Comparison of ENCODE assay signal across 9 cellular contexts in genomic region chr18:21598726-21599584, GRCh38. TPM values are rescaled to one million over a fixed set of nuclear protein-coding genes. Genes with fewer than 3 reads are reported as not detected.
DNase-seq lines count a peak whose midpoint lies in the region; ATAC-seq, FAIRE-seq and TF ChIP-seq lines count a peak whose summit lies in the region.
"Had no signal": no experiment of that assay in that cellular context is flagged by ENCODE, and none has a peak within 500 bp of the region (broad histone marks: within the 10 kb centered on the region; RNA-seq: fewer than 3 reads in every experiment).

No MANE protein-coding gene starts in this region.

- H4K20me1 ChIP-seq in OCI-LY3 (ENCODE audit: insufficient read depth, low read length) (peaks cover 20% of the 10 kb centered on the region), H1 (replicated peaks in 1 of 2; ENCODE audit: control insufficient read depth in 1 of 2, insufficient read depth in 2 of 2, low read length in 2 of 2) (no peaks in the 10 kb centered on the region)

- H4K8ac ChIP-seq in H1 (ENCODE audit: extremely low read depth, insufficient read depth, low read length) = no peak overlapping the region
- H4K8ac ChIP-seq in neuronal stem cell (ENCODE audit: low read depth, low read length) = no peak overlapping the region

- no peak for TF ChIP-seq RAD21 in H1 (IDR thresholded peaks at IDR 0.05 in 1 of 2, conservative IDR thresholded peaks at IDR 0.05 in 1 of 2; ENCODE audit: low read depth in 2 of 2, low read length in 2 of 2)

- ATAC-seq in GM19351 (IDR thresholded peaks at IDR 0.05; ENCODE audit: unreplicated experiment) = no peak

- H3K9me3 ChIP-seq in OCI-LY3 (ENCODE audit: insufficient read depth, low read length) = no peaks in the 10 kb centered on the region
- H3K9me3 ChIP-seq in H1 (ENCODE audit: insufficient read depth in 2 of 2, low read depth in 1 of 2, low read length in 1 of 2) = peaks cover 2% of the 10 kb centered on the region in 2 experiments; a peak in 1 of 4 replicates
- H3K9me3 ChIP-seq in neuronal stem cell (replicated peaks in 1 of 2; ENCODE audit: control insufficient read depth in 2 of 2, insufficient read depth in 1 of 2, low read depth in 1 of 2, low read length in 2 of 2) = peaks cover 1 to 3% of the 10 kb centered on the region in 2 donors

- H3K79me1 ChIP-seq in H1 (ENCODE audit: low read depth, low read length) (no peaks in the 10 kb centered on the region), neuronal stem cell (ENCODE audit: low read depth, low read length) (no peaks in the 10 kb centered on the region)

- H3K4me2 ChIP-seq in OCI-LY3 (ENCODE audit: low read length) (peak overlapping the region; percentile 78), H1 (ENCODE audit: insufficient read depth in 1 of 2, low read depth in 2 of 2, low read length in 2 of 2) (peak overlapping the region; percentile 73 to 79), neuronal stem cell (ENCODE audit: insufficient read depth, low read length, poor library complexity, severe bottlenecking) (peak overlapping the region; percentile 86)

- peaks cover 67% of the 10 kb centered on the region for H3K79me2 ChIP-seq in OCI-LY3 (ENCODE audit: low read length)
- peaks cover 18 to 53% of the 10 kb centered on the region in 2 experiments for H3K79me2 ChIP-seq in H1 (ENCODE audit: control insufficient read depth in 1 of 2, insufficient read depth in 2 of 2, low read length in 2 of 2)

- peak overlapping the region; percentile 40 for H4K5ac ChIP-seq in H1 (ENCODE audit: insufficient read length, low read depth, low read length)

- H3K14ac ChIP-seq in H1 (ENCODE audit: insufficient read length) = no peak overlapping the region
- no peak overlapping the region for H3K14ac ChIP-seq in neuronal stem cell (ENCODE audit: low read length)

- H2BK120ac ChIP-seq in H1 (replicated peaks; ENCODE audit: low read depth, low read length) = no peak overlapping the region
- H2BK120ac ChIP-seq in neuronal stem cell (ENCODE audit: low read depth, low read length) = no peak overlapping the region

- H2AFZ ChIP-seq in OCI-LY3 (ENCODE audit: low read depth, low read length) = 0 out of 2 replicates have a peak overlapping the region, but pooled peaks have one; percentile 14
- no peak overlapping the region for H2AFZ ChIP-seq in H1 (ENCODE audit: low read length)
- H2AFZ ChIP-seq in neuronal stem cell (ENCODE audit: low read length) = peak overlapping the region; percentile 99

- TF ChIP-seq EP300 in H1 (IDR thresholded peaks at IDR 0.05; ENCODE audit: borderline replicate concordance in 1 of 2, low read depth in 2 of 2, low read length in 2 of 2) = no peak

- H3K27me3 ChIP-seq in OCI-LY3 (ENCODE audit: low read depth, low read length) (no peaks in the 10 kb centered on the region), H1 (replicated peaks in 1 of 4; ENCODE audit: control insufficient read depth in 3 of 4, extremely low read depth in 1 of 4, insufficient read depth in 3 of 4, low read length in 3 of 4) (no peaks in the 10 kb centered on the region), neuronal stem cell (ENCODE audit: control insufficient read depth in 3 of 3, insufficient read depth in 3 of 3, low read depth in 1 of 3, low read length in 3 of 3) (no peaks in the 10 kb centered on the region)

- H2BK5ac ChIP-seq in H1 (ENCODE audit: low read depth, low read length) (peak overlapping the region; percentile 75), neuronal stem cell (ENCODE audit: low read length) (no peak overlapping the region)

- FAIRE-seq in H1 (lab: Jason Lieb, UNC) = no peak
- FAIRE-seq: colon had no signal

- H2BK15ac ChIP-seq in H1 (ENCODE audit: low read length) = no peak overlapping the region
- H2BK15ac ChIP-seq in neuronal stem cell (ENCODE audit: low read length) = no peak overlapping the region

- H2BK12ac ChIP-seq in H1 (ENCODE audit: low read depth, low read length) = no peak overlapping the region
- H2BK12ac ChIP-seq in neuronal stem cell (ENCODE audit: low read length) = no peak overlapping the region

- H3K27ac ChIP-seq in OCI-LY3 (ENCODE audit: low read length) (peak overlapping the region; percentile 88), H1 (ENCODE audit: low read depth, low read length) (peak overlapping the region; percentile 96; the same call in 1 of the 2 replicates), neuronal stem cell (replicated peaks; ENCODE audit: low read length) (no peak overlapping the region)

- H3K23ac ChIP-seq in H1 (ENCODE audit: insufficient read length) (no peak overlapping the region), neuronal stem cell (ENCODE audit: low read depth, low read length, poor library complexity) (no peak overlapping the region)

- no peak overlapping the region for H2BK20ac ChIP-seq in H1 (ENCODE audit: low read length)

- DNase-seq in NCI-H748 (lab: John Stamatoyannopoulos, UW; ENCODE audit: unreplicated experiment) = peak; percentile 12
- no peak for DNase-seq in NCI-H748 treated with DMSO at 0.1 percent for 48 hours (lab: John Stamatoyannopoulos, UW)
- no peak for DNase-seq in H1 (ENCODE audit: low read depth in 1 of 2, low spot score in 2 of 2)
- DNase-seq in neuronal stem cell (ENCODE audit: low spot score) = no peak
- no peak for DNase-seq in NCI-H524 treated with DMSO at 0.1 percent for 48 hours (lab: John Stamatoyannopoulos, UW)
- DNase-seq in amniotic stem cell (lab: John Stamatoyannopoulos, UW) = no peak

- peaks cover 13% of the 10 kb centered on the region for H3K36me3 ChIP-seq in OCI-LY3 (replicated peaks; ENCODE audit: low read depth, low read length)
- H3K36me3 ChIP-seq in H1 (ENCODE audit: control insufficient read depth in 2 of 4, insufficient read depth in 4 of 4, low read length in 3 of 4) = peaks cover 0 to 5% (median 0%) of the 10 kb centered on the region in 4 experiments; a peak in 3 of 8 replicates
- peaks cover 0 to 6% of the 10 kb centered on the region in 2 donors for H3K36me3 ChIP-seq in neuronal stem cell (replicated peaks in 1 of 2; ENCODE audit: control insufficient read depth in 2 of 2, insufficient read depth in 2 of 2, low read length in 2 of 2)

- no peak for TF ChIP-seq POLR2A in H1 (IDR thresholded peaks at IDR 0.05; ENCODE audit: control extremely low read depth in 1 of 2, low read depth in 2 of 2, low read length in 2 of 2)

- H3K4ac ChIP-seq in H1 (replicated peaks; ENCODE audit: insufficient read length, low read depth, low read length) = peak overlapping the region; percentile 96
- H3K4ac ChIP-seq in neuronal stem cell (ENCODE audit: low read length) = no peak overlapping the region

- CTCF ChIA-PET in H1 (lab: Charles Lee; ENCODE audit: partially characterized antibody) = interaction anchor here (1.3 to 3.0 kb wide), 4 partner anchors 12 to 43 kb away, joined by 3 to 52 read pairs (median 6); partner anchors contain the start of gene SNRPD1

- H3K18ac ChIP-seq in H1 (ENCODE audit: extremely low read depth, low read length) = no peak overlapping the region; the same call in 1 of the 2 replicates
- H3K18ac ChIP-seq in neuronal stem cell (ENCODE audit: low read length) = no peak overlapping the region

- H3K4me1 ChIP-seq in OCI-LY3 (ENCODE audit: low read length) = peaks cover 30% of the 10 kb centered on the region
- H3K4me1 ChIP-seq in H1 (replicated peaks in 1 of 4; ENCODE audit: control insufficient read depth in 3 of 4, insufficient read depth in 4 of 4, low read length in 3 of 4) = peaks cover 0 to 7% (median 2%) of the 10 kb centered on the region in 4 experiments; a peak in 2 of 7 replicates
- H3K4me1 ChIP-seq in neuronal stem cell (ENCODE audit: control insufficient read depth in 2 of 2, insufficient read depth in 1 of 2, low read depth in 1 of 2, low read length in 2 of 2) = peaks cover 0 to 2% of the 10 kb centered on the region in 2 donors

- 60% methylated on average over 18 of the region's 18 CpGs; no CpG with 5 or more reads in 1 of the 2 experiments for WGBS in H1 (ENCODE audit: extremely low coverage in 1 of 2, insufficient coverage in 1 of 2, insufficient read length in 1 of 2, insufficient replicate concordance in 2 of 2, low coverage in 1 of 2, low lambda C conversion rate in 2 of 2, missing lambda C conversion rate in 1 of 2), 2 experiments
- WGBS in neuronal stem cell (ENCODE audit: extremely low coverage in 2 of 2, insufficient read length in 2 of 2, insufficient replicate concordance in 1 of 2), 2 donors = no CpG with 5 or more reads among the region's 18 CpGs

- TF ChIP-seq CTCF in OCI-LY3 (IDR thresholded peaks at IDR 0.05; ENCODE audit: low read depth, low read length) (no peak), H1 (IDR thresholded peaks at IDR 0.05; ENCODE audit: control extremely low read depth in 1 of 3, insufficient read depth in 1 of 3, low read depth in 1 of 3, low read length in 3 of 3) (no peak)

- H4K91ac ChIP-seq in H1 (replicated peaks; ENCODE audit: insufficient read length, low read length) (no peak overlapping the region), neuronal stem cell (ENCODE audit: low read depth, low read length, poor library complexity) (no peak overlapping the region)

- H3K9ac ChIP-seq in OCI-LY3 (ENCODE audit: low read length) = peak overlapping the region; percentile 97
- peak overlapping the region in 3 of 4 experiments; percentile 84 to 95 (median 91); a peak in 5 of 7 replicates for H3K9ac ChIP-seq in H1 (replicated peaks in 1 of 4; ENCODE audit: extremely low read depth in 1 of 4, low read depth in 3 of 4, low read length in 3 of 4)
- H3K9ac ChIP-seq in neuronal stem cell (ENCODE audit: low read depth, low read length, poor library complexity) = no peak overlapping the region

- POLR2A ChIA-PET in H1 (lab: Charles Lee; ENCODE audit: partially characterized antibody) = interaction anchor here (1.4 to 5.8 kb wide), 7 partner anchors 9 to 142 kb away, joined by 3 to 77 read pairs (median 12); partner anchors contain the start of genes ABHD3, MIB1 and SNRPD1

- H2AK5ac ChIP-seq in H1 (ENCODE audit: low read depth, low read length) = 0 out of 2 replicates have a peak overlapping the region, but pooled peaks have one; percentile 28
- no peak overlapping the region for H2AK5ac ChIP-seq in neuronal stem cell (ENCODE audit: low read depth, low read length)

- peaks cover 10% of the 10 kb centered on the region for H3K23me2 ChIP-seq in H1 (ENCODE audit: low read depth, low read length)

- no peak overlapping the region for H3K56ac ChIP-seq in H1 (replicated peaks; ENCODE audit: insufficient read length, low read depth, low read length)

- peak overlapping the region; percentile 97 for H3K4me3 ChIP-seq in OCI-LY3 (ENCODE audit: low read length)
- H3K4me3 ChIP-seq in H1 (ENCODE audit: extremely low read depth in 1 of 4, insufficient read depth in 2 of 4, low read depth in 3 of 4, low read length in 4 of 4) = peak overlapping the region; percentile 61 to 99 (median 89)
- peak overlapping the region; percentile 90 to 99 for H3K4me3 ChIP-seq in neuronal stem cell (ENCODE audit: low read length in 2 of 2)

RNA-seq across cellular contexts. Expression of gene ESCO1, which starts 1.5 kb away (rescaled TPM):
- total RNA-seq in H1 (2021; fragmentation: NEBNext Ultra II Directional; extraction: Animal tissue kit (Norgen Biotek cat#: 25700)) = 44.6 and 48.3 TPM in 2 replicates
- 3.3 and 5.8 TPM in 2 replicates for polyA plus RNA-seq in H1 (2011; rRNA removed)
- 7.7 TPM for polyA plus RNA-seq in H1 (2011; cell fraction: cytosol; rRNA removed)
- polyA plus RNA-seq in H1 (2011; cell fraction: nucleus; rRNA removed) = 8.3 TPM
- 9.4 to 19.9 TPM (median 11.0 TPM) in 4 replicates for polyA plus RNA-seq in H1 (2012, experiment 1 of 2)
- polyA plus RNA-seq in H1 (2012, experiment 2 of 2) = 1.8 TPM
- 42.5 TPM for polyA plus RNA-seq in H1 (2013, experiment 1 of 2)
- polyA plus RNA-seq in H1 (2013, experiment 2 of 2) = 35.8 TPM
- 12.8 and 18.8 TPM in 2 replicates for polyA minus RNA-seq in H1 (2011; rRNA and poly(A)+ RNA removed)
- 10.9 TPM for polyA minus RNA-seq in H1 (2011; cell fraction: cytosol; rRNA and poly(A)+ RNA removed)
- 64.1 TPM for polyA minus RNA-seq in H1 (2011; cell fraction: nucleus; rRNA and poly(A)+ RNA removed)
- polyA plus RNA-seq in neuronal stem cell (2013, experiment 1 of 2) = 16.1 TPM
- polyA plus RNA-seq in neuronal stem cell (2013, experiment 2 of 2) = 16.5 TPM

RNA-seq across cellular contexts. Expression of gene SNRPD1, which starts 13.2 kb away (rescaled TPM):
- 180 and 184 TPM in 2 replicates for total RNA-seq in H1 (2021; fragmentation: NEBNext Ultra II Directional; extraction: Animal tissue kit (Norgen Biotek cat#: 25700))
- 27.3 and 59.6 TPM in 2 replicates for polyA plus RNA-seq in H1 (2011; rRNA removed)
- 140 TPM for polyA plus RNA-seq in H1 (2011; cell fraction: cytosol; rRNA removed)
- polyA plus RNA-seq in H1 (2011; cell fraction: nucleus; rRNA removed) = 5.0 TPM
- 116 to 202 TPM (median 168 TPM) in 4 replicates for polyA plus RNA-seq in H1 (2012, experiment 1 of 2)
- polyA plus RNA-seq in H1 (2012, experiment 2 of 2) = 473 TPM
- 175 TPM for polyA plus RNA-seq in H1 (2013, experiment 1 of 2)
- 201 TPM for polyA plus RNA-seq in H1 (2013, experiment 2 of 2)
- polyA minus RNA-seq in H1 (2011; rRNA and poly(A)+ RNA removed) = 8.5 and 11.2 TPM in 2 replicates
- 60.0 TPM for polyA minus RNA-seq in H1 (2011; cell fraction: cytosol; rRNA and poly(A)+ RNA removed)
- 19.4 TPM for polyA minus RNA-seq in H1 (2011; cell fraction: nucleus; rRNA and poly(A)+ RNA removed)
- polyA plus RNA-seq in neuronal stem cell (2013, experiment 1 of 2) = 205 TPM
- polyA plus RNA-seq in neuronal stem cell (2013, experiment 2 of 2) = 206 TPM
